Comparison of ENCODE assay signal across 1 cellular context in the genomic region with DNA sequence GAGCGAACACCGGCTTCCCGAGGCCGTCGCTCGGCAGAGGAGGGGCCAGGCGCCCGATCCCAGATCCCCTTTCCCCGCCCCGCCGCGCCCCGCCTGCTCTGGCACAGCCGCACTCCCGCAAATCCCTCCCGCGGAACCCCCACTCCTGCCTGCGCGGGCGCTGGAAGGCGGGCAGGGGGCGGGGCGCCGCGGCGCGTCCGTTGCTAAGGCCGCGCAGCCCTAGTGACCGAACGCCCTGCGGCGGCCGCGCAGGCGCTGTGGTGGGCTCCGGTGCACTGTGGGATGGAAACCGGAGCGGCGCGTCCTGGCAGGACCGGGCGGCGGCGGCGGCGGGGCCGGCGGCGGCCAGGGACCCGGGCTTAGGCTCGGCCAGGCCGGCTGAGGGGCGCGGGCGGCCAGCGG.
TF ChIP-seq lines count a peak whose summit lies in the region.

A gene with protein sequence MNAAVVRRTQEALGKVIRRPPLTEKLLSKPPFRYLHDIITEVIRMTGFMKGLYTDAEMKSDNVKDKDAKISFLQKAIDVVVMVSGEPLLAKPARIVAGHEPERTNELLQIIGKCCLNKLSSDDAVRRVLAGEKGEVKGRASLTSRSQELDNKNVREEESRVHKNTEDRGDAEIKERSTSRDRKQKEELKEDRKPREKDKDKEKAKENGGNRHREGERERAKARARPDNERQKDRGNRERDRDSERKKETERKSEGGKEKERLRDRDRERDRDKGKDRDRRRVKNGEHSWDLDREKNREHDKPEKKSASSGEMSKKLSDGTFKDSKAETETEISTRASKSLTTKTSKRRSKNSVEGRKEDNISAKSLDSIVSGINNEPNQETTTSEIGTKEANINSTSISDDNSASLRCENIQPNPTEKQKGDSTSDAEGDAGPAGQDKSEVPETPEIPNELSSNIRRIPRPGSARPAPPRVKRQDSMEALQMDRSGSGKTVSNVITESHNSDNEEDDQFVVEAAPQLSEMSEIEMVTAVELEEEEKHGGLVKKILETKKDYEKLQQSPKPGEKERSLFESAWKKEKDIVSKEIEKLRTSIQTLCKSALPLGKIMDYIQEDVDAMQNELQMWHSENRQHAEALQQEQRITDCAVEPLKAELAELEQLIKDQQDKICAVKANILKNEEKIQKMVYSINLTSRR (plus strand): TSS at position 273 of the 402 bp plus-strand sequence. CDS start 145 bp downstream, outside the sequence.

TF ChIP-seq in HepG2, 621 proteins besides CTCF, POLR2A, EP300 and RAD21 (continued from another document and continues in another):
- TF ChIP-seq, protein P1, sequence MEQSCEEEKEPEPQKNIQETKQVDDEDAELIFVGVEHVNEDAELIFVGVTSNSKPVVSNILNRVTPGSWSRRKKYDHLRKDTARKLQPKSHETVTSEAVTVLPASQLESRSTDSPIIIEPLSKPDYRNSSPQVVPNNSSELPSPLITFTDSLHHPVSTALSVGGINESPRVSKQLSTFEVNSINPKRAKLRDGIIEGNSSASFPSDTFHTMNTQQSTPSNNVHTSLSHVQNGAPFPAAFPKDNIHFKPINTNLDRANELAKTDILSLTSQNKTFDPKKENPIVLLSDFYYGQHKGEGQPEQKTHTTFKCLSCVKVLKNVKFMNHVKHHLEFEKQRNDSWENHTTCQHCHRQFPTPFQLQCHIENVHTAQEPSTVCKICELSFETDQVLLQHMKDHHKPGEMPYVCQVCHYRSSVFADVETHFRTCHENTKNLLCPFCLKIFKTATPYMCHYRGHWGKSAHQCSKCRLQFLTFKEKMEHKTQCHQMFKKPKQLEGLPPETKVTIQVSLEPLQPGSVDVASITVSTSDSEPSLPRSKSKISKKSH (CRISPR knock-in tag; IDR thresholded peaks at IDR 0.05; ENCODE audit: borderline replicate concordance) = no peak
- TF ChIP-seq ZFP36L1 (CRISPR knock-in tag; IDR thresholded peaks at IDR 0.05) (no peak), ZNF768 (CRISPR knock-in tag; IDR thresholded peaks at IDR 0.05) (no peak), ZNF572 (CRISPR knock-in tag; IDR thresholded peaks at IDR 0.05) (no peak), TAF15 (IDR thresholded peaks at IDR 0.05; ENCODE audit: low read depth, low read length, poor library complexity, severe bottlenecking) (no peak), KAT2B (IDR thresholded peaks at IDR 0.05; ENCODE audit: borderline replicate concordance, low read depth, low read length) (no peak), ZNF644 (CRISPR knock-in tag; IDR thresholded peaks at IDR 0.05; ENCODE audit: low read depth) (no peak), RXRB (CRISPR knock-in tag; IDR thresholded peaks at IDR 0.05; ENCODE audit: borderline replicate concordance) (no peak), SMAD1 (CRISPR knock-in tag; IDR thresholded peaks at IDR 0.05; ENCODE audit: borderline replicate concordance, low read depth) (no peak), MXI1 (IDR thresholded peaks at IDR 0.05; ENCODE audit: borderline replicate concordance, low read depth, low read length) (peak; percentile 99), ZNF317 (CRISPR knock-in tag; IDR thresholded peaks at IDR 0.05) (peak; percentile 61; the same call in 1 of the 2 replicates), ZNF460 (CRISPR knock-in tag; IDR thresholded peaks at IDR 0.05; ENCODE audit: borderline replicate concordance) (no peak), KDM1A (CRISPR knock-in tag; IDR thresholded peaks at IDR 0.05) (no peak), ZNF7 (CRISPR knock-in tag; IDR thresholded peaks at IDR 0.05) (no peak), AGO2 (optimal IDR thresholded peaks at IDR 0.05; ENCODE audit: low read depth, low read length) (no peak), ZNF792 (CRISPR knock-in tag; IDR thresholded peaks at IDR 0.05) (peak; percentile 34; the same call in 1 of the 2 replicates), ZNF430 (CRISPR knock-in tag; IDR thresholded peaks at IDR 0.05) (no peak), ZNF790 (CRISPR knock-in tag; IDR thresholded peaks at IDR 0.05; ENCODE audit: borderline replicate concordance) (no peak), HHEX (CRISPR knock-in tag; IDR thresholded peaks at IDR 0.05) (no peak), NAIF1 (CRISPR knock-in tag; IDR thresholded peaks at IDR 0.05; ENCODE audit: borderline replicate concordance) (no peak), ETV6 (CRISPR knock-in tag; conservative IDR thresholded peaks at IDR 0.05) (no peak), ZMYM2 (CRISPR knock-in tag; IDR thresholded peaks at IDR 0.05) (no peak), TARDBP (CRISPR knock-in tag; IDR thresholded peaks at IDR 0.05) (0 out of 2 replicates have a peak, but pooled peaks have one; percentile 46), ZNF367 (CRISPR knock-in tag; IDR thresholded peaks at IDR 0.05; ENCODE audit: borderline replicate concordance) (no peak)
- TF ChIP-seq, protein P2, sequence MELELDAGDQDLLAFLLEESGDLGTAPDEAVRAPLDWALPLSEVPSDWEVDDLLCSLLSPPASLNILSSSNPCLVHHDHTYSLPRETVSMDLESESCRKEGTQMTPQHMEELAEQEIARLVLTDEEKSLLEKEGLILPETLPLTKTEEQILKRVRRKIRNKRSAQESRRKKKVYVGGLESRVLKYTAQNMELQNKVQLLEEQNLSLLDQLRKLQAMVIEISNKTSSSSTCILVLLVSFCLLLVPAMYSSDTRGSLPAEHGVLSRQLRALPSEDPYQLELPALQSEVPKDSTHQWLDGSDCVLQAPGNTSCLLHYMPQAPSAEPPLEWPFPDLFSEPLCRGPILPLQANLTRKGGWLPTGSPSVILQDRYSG (CRISPR knock-in tag; IDR thresholded peaks at IDR 0.05) = no peak
- TF ChIP-seq, protein P3, sequence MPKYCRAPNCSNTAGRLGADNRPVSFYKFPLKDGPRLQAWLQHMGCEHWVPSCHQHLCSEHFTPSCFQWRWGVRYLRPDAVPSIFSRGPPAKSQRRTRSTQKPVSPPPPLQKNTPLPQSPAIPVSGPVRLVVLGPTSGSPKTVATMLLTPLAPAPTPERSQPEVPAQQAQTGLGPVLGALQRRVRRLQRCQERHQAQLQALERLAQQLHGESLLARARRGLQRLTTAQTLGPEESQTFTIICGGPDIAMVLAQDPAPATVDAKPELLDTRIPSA (CRISPR knock-in tag; IDR thresholded peaks at IDR 0.05; ENCODE audit: borderline replicate concordance) = no peak
- TF ChIP-seq, protein P4, sequence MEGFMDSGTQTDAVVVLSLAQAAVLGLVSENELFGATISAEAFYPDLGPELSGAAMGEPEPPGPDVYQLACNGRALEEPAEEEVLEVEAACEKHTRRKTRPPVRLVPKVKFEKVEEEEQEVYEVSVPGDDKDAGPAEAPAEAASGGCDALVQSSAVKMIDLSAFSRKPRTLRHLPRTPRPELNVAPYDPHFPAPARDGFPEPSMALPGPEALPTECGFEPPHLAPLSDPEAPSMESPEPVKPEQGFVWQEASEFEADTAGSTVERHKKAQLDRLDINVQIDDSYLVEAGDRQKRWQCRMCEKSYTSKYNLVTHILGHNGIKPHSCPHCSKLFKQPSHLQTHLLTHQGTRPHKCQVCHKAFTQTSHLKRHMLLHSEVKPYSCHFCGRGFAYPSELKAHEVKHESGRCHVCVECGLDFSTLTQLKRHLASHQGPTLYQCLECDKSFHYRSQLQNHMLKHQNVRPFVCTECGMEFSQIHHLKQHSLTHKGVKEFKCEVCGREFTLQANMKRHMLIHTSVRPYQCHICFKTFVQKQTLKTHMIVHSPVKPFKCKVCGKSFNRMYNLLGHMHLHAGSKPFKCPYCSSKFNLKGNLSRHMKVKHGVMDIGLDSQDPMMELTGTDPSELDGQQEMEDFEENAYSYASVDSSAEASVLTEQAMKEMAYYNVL (CRISPR knock-in tag; IDR thresholded peaks at IDR 0.05; ENCODE audit: borderline replicate concordance) = no peak; the same call in 1 of the 2 replicates
- TF ChIP-seq, protein P5, sequence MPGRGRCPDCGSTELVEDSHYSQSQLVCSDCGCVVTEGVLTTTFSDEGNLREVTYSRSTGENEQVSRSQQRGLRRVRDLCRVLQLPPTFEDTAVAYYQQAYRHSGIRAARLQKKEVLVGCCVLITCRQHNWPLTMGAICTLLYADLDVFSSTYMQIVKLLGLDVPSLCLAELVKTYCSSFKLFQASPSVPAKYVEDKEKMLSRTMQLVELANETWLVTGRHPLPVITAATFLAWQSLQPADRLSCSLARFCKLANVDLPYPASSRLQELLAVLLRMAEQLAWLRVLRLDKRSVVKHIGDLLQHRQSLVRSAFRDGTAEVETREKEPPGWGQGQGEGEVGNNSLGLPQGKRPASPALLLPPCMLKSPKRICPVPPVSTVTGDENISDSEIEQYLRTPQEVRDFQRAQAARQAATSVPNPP (CRISPR knock-in tag; IDR thresholded peaks at IDR 0.05) = no peak
- TF ChIP-seq, protein P6, sequence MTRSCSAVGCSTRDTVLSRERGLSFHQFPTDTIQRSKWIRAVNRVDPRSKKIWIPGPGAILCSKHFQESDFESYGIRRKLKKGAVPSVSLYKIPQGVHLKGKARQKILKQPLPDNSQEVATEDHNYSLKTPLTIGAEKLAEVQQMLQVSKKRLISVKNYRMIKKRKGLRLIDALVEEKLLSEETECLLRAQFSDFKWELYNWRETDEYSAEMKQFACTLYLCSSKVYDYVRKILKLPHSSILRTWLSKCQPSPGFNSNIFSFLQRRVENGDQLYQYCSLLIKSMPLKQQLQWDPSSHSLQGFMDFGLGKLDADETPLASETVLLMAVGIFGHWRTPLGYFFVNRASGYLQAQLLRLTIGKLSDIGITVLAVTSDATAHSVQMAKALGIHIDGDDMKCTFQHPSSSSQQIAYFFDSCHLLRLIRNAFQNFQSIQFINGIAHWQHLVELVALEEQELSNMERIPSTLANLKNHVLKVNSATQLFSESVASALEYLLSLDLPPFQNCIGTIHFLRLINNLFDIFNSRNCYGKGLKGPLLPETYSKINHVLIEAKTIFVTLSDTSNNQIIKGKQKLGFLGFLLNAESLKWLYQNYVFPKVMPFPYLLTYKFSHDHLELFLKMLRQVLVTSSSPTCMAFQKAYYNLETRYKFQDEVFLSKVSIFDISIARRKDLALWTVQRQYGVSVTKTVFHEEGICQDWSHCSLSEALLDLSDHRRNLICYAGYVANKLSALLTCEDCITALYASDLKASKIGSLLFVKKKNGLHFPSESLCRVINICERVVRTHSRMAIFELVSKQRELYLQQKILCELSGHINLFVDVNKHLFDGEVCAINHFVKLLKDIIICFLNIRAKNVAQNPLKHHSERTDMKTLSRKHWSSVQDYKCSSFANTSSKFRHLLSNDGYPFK (CRISPR knock-in tag; IDR thresholded peaks at IDR 0.05; ENCODE audit: borderline replicate concordance) = no peak
- TF ChIP-seq, protein P7, sequence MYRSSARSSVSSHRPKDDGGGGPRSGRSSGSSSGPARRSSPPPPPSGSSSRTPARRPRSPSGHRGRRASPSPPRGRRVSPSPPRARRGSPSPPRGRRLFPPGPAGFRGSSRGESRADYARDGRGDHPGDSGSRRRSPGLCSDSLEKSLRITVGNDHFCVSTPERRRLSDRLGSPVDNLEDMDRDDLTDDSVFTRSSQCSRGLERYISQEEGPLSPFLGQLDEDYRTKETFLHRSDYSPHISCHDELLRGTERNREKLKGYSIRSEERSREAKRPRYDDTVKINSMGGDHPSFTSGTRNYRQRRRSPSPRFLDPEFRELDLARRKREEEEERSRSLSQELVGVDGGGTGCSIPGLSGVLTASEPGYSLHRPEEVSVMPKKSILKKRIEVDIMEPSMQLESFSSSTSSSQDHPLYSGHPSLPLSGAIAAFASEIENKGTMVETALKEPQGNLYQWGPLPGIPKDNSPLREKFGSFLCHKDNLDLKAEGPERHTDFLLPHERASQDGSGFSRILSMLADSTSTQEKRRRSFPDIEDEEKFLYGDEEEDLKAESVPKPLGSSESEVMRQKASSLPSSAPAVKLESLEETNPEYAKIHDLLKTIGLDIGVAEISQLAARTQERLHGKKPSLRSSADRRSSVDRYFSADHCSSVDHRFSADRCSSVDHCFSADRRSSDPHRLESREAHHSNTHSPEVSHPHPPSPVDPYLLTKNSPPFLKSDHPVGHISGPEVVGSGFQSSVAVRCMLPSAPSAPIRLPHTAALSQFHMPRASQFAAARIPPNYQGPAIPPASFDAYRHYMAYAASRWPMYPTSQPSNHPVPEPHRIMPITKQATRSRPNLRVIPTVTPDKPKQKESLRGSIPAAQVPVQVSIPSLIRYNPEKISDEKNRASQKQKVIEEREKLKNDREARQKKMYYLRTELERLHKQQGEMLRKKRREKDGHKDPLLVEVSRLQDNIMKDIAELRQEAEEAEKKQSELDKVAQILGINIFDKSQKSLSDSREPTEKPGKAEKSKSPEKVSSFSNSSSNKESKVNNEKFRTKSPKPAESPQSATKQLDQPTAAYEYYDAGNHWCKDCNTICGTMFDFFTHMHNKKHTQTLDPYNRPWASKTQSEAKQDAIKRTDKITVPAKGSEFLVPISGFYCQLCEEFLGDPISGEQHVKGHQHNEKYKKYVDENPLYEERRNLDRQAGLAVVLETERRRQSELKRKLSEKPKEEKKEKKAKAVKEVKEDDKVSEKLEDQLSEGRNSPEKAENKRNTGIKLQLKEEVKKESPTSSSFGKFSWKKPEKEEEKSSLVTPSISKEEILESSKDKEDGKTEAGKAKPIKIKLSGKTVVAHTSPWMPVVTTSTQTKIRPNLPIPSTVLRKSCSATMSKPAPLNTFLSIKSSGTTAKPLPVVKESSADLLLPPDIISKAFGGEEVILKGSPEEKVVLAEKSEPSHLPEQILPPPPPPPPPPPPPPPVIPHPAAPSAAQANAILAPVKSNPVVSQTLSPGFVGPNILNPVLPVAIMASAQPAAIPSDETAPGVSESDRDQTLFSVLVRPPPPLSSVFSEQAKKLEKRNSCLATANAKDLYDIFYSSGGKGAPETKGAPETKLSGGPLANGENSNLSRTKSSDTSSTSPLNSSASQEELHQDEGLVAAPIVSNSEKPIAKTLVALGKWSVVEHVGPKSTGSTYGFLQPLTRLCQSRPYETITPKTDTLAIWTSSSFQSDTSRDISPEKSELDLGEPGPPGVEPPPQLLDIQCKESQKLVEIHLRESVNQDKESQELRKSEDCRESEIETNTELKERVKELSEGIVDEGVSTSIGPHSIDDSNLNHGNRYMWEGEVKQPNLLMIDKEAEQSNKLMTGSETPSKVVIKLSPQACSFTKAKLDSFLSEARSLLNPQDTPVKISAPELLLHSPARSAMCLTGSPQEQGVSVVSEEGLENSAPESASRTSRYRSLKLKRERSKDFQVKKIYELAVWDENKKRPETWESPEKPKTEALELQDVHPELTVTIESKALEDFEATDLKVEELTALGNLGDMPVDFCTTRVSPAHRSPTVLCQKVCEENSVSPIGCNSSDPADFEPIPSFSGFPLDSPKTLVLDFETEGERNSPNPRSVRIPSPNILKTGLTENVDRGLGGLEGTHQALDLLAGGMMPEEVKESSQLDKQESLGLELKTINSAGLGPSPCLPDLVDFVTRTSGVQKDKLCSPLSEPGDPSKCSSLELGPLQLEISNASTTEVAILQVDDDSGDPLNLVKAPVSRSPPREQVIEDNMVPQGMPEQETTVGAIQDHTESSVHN (CRISPR knock-in tag; IDR thresholded peaks at IDR 0.05) = no peak
- TF ChIP-seq, protein P8, sequence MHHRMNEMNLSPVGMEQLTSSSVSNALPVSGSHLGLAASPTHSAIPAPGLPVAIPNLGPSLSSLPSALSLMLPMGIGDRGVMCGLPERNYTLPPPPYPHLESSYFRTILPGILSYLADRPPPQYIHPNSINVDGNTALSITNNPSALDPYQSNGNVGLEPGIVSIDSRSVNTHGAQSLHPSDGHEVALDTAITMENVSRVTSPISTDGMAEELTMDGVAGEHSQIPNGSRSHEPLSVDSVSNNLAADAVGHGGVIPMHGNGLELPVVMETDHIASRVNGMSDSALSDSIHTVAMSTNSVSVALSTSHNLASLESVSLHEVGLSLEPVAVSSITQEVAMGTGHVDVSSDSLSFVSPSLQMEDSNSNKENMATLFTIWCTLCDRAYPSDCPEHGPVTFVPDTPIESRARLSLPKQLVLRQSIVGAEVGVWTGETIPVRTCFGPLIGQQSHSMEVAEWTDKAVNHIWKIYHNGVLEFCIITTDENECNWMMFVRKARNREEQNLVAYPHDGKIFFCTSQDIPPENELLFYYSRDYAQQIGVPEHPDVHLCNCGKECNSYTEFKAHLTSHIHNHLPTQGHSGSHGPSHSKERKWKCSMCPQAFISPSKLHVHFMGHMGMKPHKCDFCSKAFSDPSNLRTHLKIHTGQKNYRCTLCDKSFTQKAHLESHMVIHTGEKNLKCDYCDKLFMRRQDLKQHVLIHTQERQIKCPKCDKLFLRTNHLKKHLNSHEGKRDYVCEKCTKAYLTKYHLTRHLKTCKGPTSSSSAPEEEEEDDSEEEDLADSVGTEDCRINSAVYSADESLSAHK (CRISPR knock-in tag; IDR thresholded peaks at IDR 0.05; ENCODE audit: borderline replicate concordance) = no peak
